In genomic region chr2:50318147-50318546, GRCh38 we compare ENCODE assay signal across 19 cellular contexts.
DNase-seq lines count a peak whose midpoint lies in the region; ATAC-seq, FAIRE-seq and TF ChIP-seq lines count a peak whose summit lies in the region.
"Had no signal": no experiment of that assay in that cellular context is flagged by ENCODE, and none has a peak within 500 bp of the region (broad histone marks: within the 10 kb centered on the region; RNA-seq: fewer than 3 reads in every experiment).

No MANE protein-coding gene starts in this region.

- no peaks in the 10 kb centered on the region for H3K9me3 Mint-ChIP-seq in endodermal cell
- peaks cover 9 to 10% of the 10 kb centered on the region in 2 donors for H3K9me3 Mint-ChIP-seq in stimulated activated naive CD8-positive, alpha-beta T cell treated with anti-CD3 and anti-CD28 coated beads, Interleukin-15, amount 100 ng/mL, for 72 hours

- DNase-seq in A549 (ENCODE audit: low read depth in 1 of 2, low spot score in 1 of 2), result no peak
- DNase-seq in MM.1S, result no peak
- DNase-seq in endodermal cell, result no peak
- no peak for DNase-seq in AML-193 (lab: John Stamatoyannopoulos, UW)
- no peak for DNase-seq in NCI-H2081 (lab: John Stamatoyannopoulos, UW)
- no peak for DNase-seq in NCI-H446 treated with DMSO at 0.1 percent for 48 hours (lab: John Stamatoyannopoulos, UW)
- DNase-seq in stimulated activated naive CD8-positive, alpha-beta T cell treated with anti-CD3 and anti-CD28 coated beads, Interleukin-15, amount 100 ng/mL, for 72 hours, result no peak
- DNase-seq: COR-L47, DMS153, GOT3, HFFc6, NCI-H1930, NCI-H2171, NCI-H446, SJCRH30, SW 1271 had no signal

- H3K79me2 ChIP-seq in MM.1S (ENCODE audit: low read length), result no peaks in the 10 kb centered on the region

- H3K9me2 ChIP-seq in MM.1S (replicated peaks; ENCODE audit: insufficient read depth, low read length), result no peaks in the 10 kb centered on the region

- H3K4me3 ChIP-seq in A549 (no peak overlapping the region), MM.1S (ENCODE audit: low read length) (no peak overlapping the region), endodermal cell (ENCODE audit: low read length) (no peak overlapping the region)
- H3K4me3 ChIP-seq: SJCRH30 had no signal

- no peaks in the 10 kb centered on the region for H4K20me1 ChIP-seq in MM.1S (ENCODE audit: insufficient read depth, low read length)

- H3K36me3 ChIP-seq in MM.1S (replicated peaks; ENCODE audit: insufficient read depth, low read length), result no peaks in the 10 kb centered on the region
- no peaks in the 10 kb centered on the region for H3K36me3 ChIP-seq in endodermal cell (ENCODE audit: control insufficient read depth, insufficient read depth, low read length)
- H3K36me3 ChIP-seq: SJCRH30 had no signal

- TF ChIP-seq RAD21 in A549 (conservative IDR thresholded peaks at IDR 0.05 in 1 of 2, IDR thresholded peaks at IDR 0.05 in 1 of 2), result no peak

- FAIRE-seq in A549 (lab: Jason Lieb, UNC), result no peak
- FAIRE-seq: GM12892 had no signal

- H3K4me2 ChIP-seq in A549 (no peak overlapping the region), MM.1S (ENCODE audit: low read depth, low read length) (no peak overlapping the region)

- peak; percentile 53 to 74; a peak in 1 of 6 replicates for ATAC-seq in A549
- ATAC-seq in stimulated activated naive CD8-positive, alpha-beta T cell treated with anti-CD3 and anti-CD28 coated beads, Interleukin-15, amount 100 ng/mL, for 72 hours, result no peak

- no peaks in the 10 kb centered on the region for H3K27me3 Mint-ChIP-seq in endodermal cell (ENCODE audit: insufficient read depth)
- H3K27me3 Mint-ChIP-seq in stimulated activated naive CD8-positive, alpha-beta T cell treated with anti-CD3 and anti-CD28 coated beads, Interleukin-15, amount 100 ng/mL, for 72 hours, result no peaks in the 10 kb centered on the region

- CTCF ChIA-PET in A549 (lab: Yijun Ruan, JAX), result no interaction called here

- 33% methylated on average over 2 of the region's 2 CpGs for WGBS in A549 (ENCODE audit: missing lambda C conversion rate)
- 92 to 100% methylated on average over 1 to 2 of the region's 2 CpGs for WGBS in endodermal cell (ENCODE audit: insufficient coverage in 1 of 2, insufficient read length in 1 of 2), 2 experiments

- no peak for TF ChIP-seq EP300 in A549 (IDR thresholded peaks at IDR 0.05)

- no peaks in the 10 kb centered on the region for H3K4me1 ChIP-seq in A549
- H3K4me1 ChIP-seq in MM.1S (ENCODE audit: low read length), result no peaks in the 10 kb centered on the region
- H3K4me1 ChIP-seq in endodermal cell (ENCODE audit: control insufficient read depth, insufficient read depth, low read length), result no peaks in the 10 kb centered on the region
- H3K4me1 ChIP-seq: SJCRH30 had no signal

- TF ChIP-seq POLR2A in A549 (IDR thresholded peaks at IDR 0.05; ENCODE audit: low read length), result no peak

- no peaks in the 10 kb centered on the region for H3K36me3 Mint-ChIP-seq in endodermal cell (ENCODE audit: low read depth)
- H3K36me3 Mint-ChIP-seq: CD14-positive monocyte had no signal

- no peak overlapping the region for H2AFZ ChIP-seq in MM.1S (ENCODE audit: low read length)

- no peak overlapping the region for H3K27ac ChIP-seq in A549
- H3K27ac ChIP-seq in MM.1S (ENCODE audit: low read length), result no peak overlapping the region
- no peak overlapping the region for H3K27ac ChIP-seq in endodermal cell (ENCODE audit: low read depth, low read length)
- H3K27ac ChIP-seq: SJCRH30 had no signal

- H3K9ac ChIP-seq in MM.1S (ENCODE audit: low read length) (no peak overlapping the region), endodermal cell (ENCODE audit: extremely low read depth, low read length, poor library complexity, severe bottlenecking) (no peak overlapping the region)

- TF ChIP-seq CTCF in A549 (IDR thresholded peaks at IDR 0.05) (no peak), GM12872 (IDR thresholded peaks at IDR 0.05; ENCODE audit: insufficient read depth, low read depth, low read length) (peak; percentile 23; the same call in 1 of the 3 replicates), MM.1S (IDR thresholded peaks at IDR 0.05; ENCODE audit: low read length) (0 out of 2 replicates have a peak, but pooled peaks have one; percentile 4), endodermal cell (conservative IDR thresholded peaks at IDR 0.05) (peak; percentile 56)

- H3K27me3 ChIP-seq in MM.1S (replicated peaks; ENCODE audit: insufficient read depth, low read length) (no peaks in the 10 kb centered on the region), endodermal cell (ENCODE audit: control insufficient read depth, insufficient read depth, low read length, poor library complexity, severe bottlenecking) (no peaks in the 10 kb centered on the region)

- no peaks in the 10 kb centered on the region for H3F3A ChIP-seq in MM.1S (ENCODE audit: insufficient read depth, low read length)

- H3K4me1 Mint-ChIP-seq in endodermal cell, result no peaks in the 10 kb centered on the region
- no peaks in the 10 kb centered on the region for H3K4me1 Mint-ChIP-seq in stimulated activated naive CD8-positive, alpha-beta T cell treated with anti-CD3 and anti-CD28 coated beads, Interleukin-15, amount 100 ng/mL, for 72 hours
- H3K4me1 Mint-ChIP-seq: CD14-positive monocyte had no signal

- H3K27ac Mint-ChIP-seq in endodermal cell, result no peak overlapping the region
- H3K27ac Mint-ChIP-seq in stimulated activated naive CD8-positive, alpha-beta T cell treated with anti-CD3 and anti-CD28 coated beads, Interleukin-15, amount 100 ng/mL, for 72 hours, result no peak overlapping the region
- H3K27ac Mint-ChIP-seq: CD14-positive monocyte, HFFc6 had no signal

- POLR2A ChIA-PET in A549 (lab: Yijun Ruan, JAX), result no interaction called here

- no peaks in the 10 kb centered on the region for H3K9me3 ChIP-seq in A549
- no peaks in the 10 kb centered on the region for H3K9me3 ChIP-seq in MM.1S (replicated peaks; ENCODE audit: insufficient read depth, low read length)
- H3K9me3 ChIP-seq in endodermal cell (ENCODE audit: control insufficient read depth, low read length), result no peaks in the 10 kb centered on the region
- H3K9me3 ChIP-seq: SJCRH30 had no signal

- H3K4me3 Mint-ChIP-seq in endodermal cell, result no peak overlapping the region
- no peak overlapping the region for H3K4me3 Mint-ChIP-seq in stimulated activated naive CD8-positive, alpha-beta T cell treated with anti-CD3 and anti-CD28 coated beads, Interleukin-15, amount 100 ng/mL, for 72 hours
- H3K4me3 Mint-ChIP-seq: CD14-positive monocyte, HFFc6 had no signal

TF ChIP-seq in A549, 52 proteins besides CTCF, POLR2A, EP300 and RAD21:
- TF ChIP-seq HEYL (CRISPR knock-in tag; IDR thresholded peaks at IDR 0.05), result no peak
- no peak for TF ChIP-seq CBX2 (IDR thresholded peaks at IDR 0.05; ENCODE audit: borderline replicate concordance, low read depth)
- TF ChIP-seq RCOR1 (IDR thresholded peaks at IDR 0.05; ENCODE audit: low read depth, low read length), result no peak
- no peak for TF ChIP-seq HOXB5 (CRISPR knock-in tag; IDR thresholded peaks at IDR 0.05)
- TF ChIP-seq, protein P1, sequence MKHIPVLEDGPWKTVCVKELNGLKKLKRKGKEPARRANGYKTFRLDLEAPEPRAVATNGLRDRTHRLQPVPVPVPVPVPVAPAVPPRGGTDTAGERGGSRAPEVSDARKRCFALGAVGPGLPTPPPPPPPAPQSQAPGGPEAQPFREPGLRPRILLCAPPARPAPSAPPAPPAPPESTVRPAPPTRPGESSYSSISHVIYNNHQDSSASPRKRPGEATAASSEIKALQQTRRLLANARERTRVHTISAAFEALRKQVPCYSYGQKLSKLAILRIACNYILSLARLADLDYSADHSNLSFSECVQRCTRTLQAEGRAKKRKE (CRISPR knock-in tag; IDR thresholded peaks at IDR 0.05; ENCODE audit: low read depth), result no peak
- TF ChIP-seq ESRRA (IDR thresholded peaks at IDR 0.05; ENCODE audit: borderline replicate concordance, low read length), result no peak
- TF ChIP-seq GATA3 (IDR thresholded peaks at IDR 0.05; ENCODE audit: borderline replicate concordance), result no peak
- TF ChIP-seq NFE2L2 (conservative IDR thresholded peaks at IDR 0.05; ENCODE audit: low read length), result no peak
- no peak for TF ChIP-seq CHD2 (IDR thresholded peaks at IDR 0.05; ENCODE audit: low read length, partially characterized antibody)
- TF ChIP-seq KDM1A (IDR thresholded peaks at IDR 0.05; ENCODE audit: low read depth), result no peak
- TF ChIP-seq NR3C1 (IDR thresholded peaks at IDR 0.05), result no peak
- no peak for TF ChIP-seq MAFK (IDR thresholded peaks at IDR 0.05; ENCODE audit: partially characterized antibody)
- no peak for TF ChIP-seq CBX8 (IDR thresholded peaks at IDR 0.05)
- no peak for TF ChIP-seq BHLHE40 (IDR thresholded peaks at IDR 0.05; ENCODE audit: low read depth, low read length)
- TF ChIP-seq TFCP2L1 (CRISPR knock-in tag; IDR thresholded peaks at IDR 0.05), result no peak
- no peak for TF ChIP-seq BCL3 (IDR thresholded peaks at IDR 0.05)
- no peak for TF ChIP-seq CHD4 (IDR thresholded peaks at IDR 0.05; ENCODE audit: borderline replicate concordance)
- TF ChIP-seq HOXA7 (CRISPR knock-in tag; IDR thresholded peaks at IDR 0.05), result no peak
- no peak for TF ChIP-seq RFX5 (IDR thresholded peaks at IDR 0.05)
